22 cellular contexts compared by ENCODE assay signal in genomic region chr7:90830302-90830701, GRCh38.
DNase-seq lines count a peak whose midpoint lies in the region; ATAC-seq and TF ChIP-seq lines count a peak whose summit lies in the region.
"Had no signal": no experiment of that assay in that cellular context is flagged by ENCODE, and none has a peak within 500 bp of the region (broad histone marks: within the 10 kb centered on the region; RNA-seq: fewer than 3 reads in every experiment).

No MANE protein-coding gene starts in this region.

- H2BK15ac ChIP-seq in H9 (ENCODE audit: low read depth, low read length), result no peak overlapping the region

- no peak overlapping the region for H3K4ac ChIP-seq in H9 (ENCODE audit: low read depth, low read length)

- no peak overlapping the region for H3K14ac ChIP-seq in H9 (ENCODE audit: insufficient read depth, low read length)

- H3K27me3 ChIP-seq in H9 (ENCODE audit: insufficient read depth, low read length), result no peaks in the 10 kb centered on the region
- no peaks in the 10 kb centered on the region for H3K27me3 ChIP-seq in iPS DF 6.9 (ENCODE audit: control insufficient read depth, insufficient read depth, low read length)
- H3K27me3 ChIP-seq: BE2C, BLaER1 had no signal

- no peak overlapping the region for H2AK5ac ChIP-seq in H9 (ENCODE audit: insufficient read length, low read length)

- no peak overlapping the region for H3K4me3 ChIP-seq in iPS DF 6.9 (ENCODE audit: low read length)
- H3K4me3 ChIP-seq: BLaER1 had no signal

- no peak overlapping the region for H2BK20ac ChIP-seq in H9 (ENCODE audit: low read depth, low read length, poor library complexity, severe bottlenecking)

- H3K36me3 Mint-ChIP-seq in H9 (ENCODE audit: insufficient read depth in 1 of 3, low read depth in 3 of 3) (peaks cover 24 to 31% (median 25%) of the 10 kb centered on the region in 3 experiments), HFFc6 (ENCODE audit: low read depth) (peaks cover 41% of the 10 kb centered on the region), endothelial cell (ENCODE audit: low read depth, unreplicated experiment) (peaks cover 15% of the 10 kb centered on the region)
- H3K36me3 Mint-ChIP-seq: CD4-positive, alpha-beta memory T cell; CD4-positive, CD25-positive, alpha-beta regulatory T cell; CD8-positive, alpha-beta memory T cell had no signal

- no peak for ATAC-seq in Right ventricle myocardium inferior
- no peak for ATAC-seq in GM18861 (IDR thresholded peaks at IDR 0.05; ENCODE audit: unreplicated experiment)

- DNase-seq in H9 (peak; percentile 40), HFFc6 (no peak), endothelial cell (ENCODE audit: low spot score) (no peak), iPS DF 6.9 (ENCODE audit: low read depth, low spot score) (peak; percentile 16), DMS153 treated with DMSO at 0.1 percent for 48 hours (lab: John Stamatoyannopoulos, UW; ENCODE audit: unreplicated experiment) (no peak), Right ventricle myocardium inferior (ENCODE audit: missing footprints) (no peak)
- no peak for DNase-seq in activated CD4-positive, alpha-beta T cell treated with anti-CD3 and anti-CD28 coated beads for 4 hours
- DNase-seq: 8988T; ACHN; BE2C; C1 segment of cervical spinal cord; CD4-positive, alpha-beta memory T cell; CD4-positive, CD25-positive, alpha-beta regulatory T cell; CD8-positive, alpha-beta memory T cell; COR-L47; DMS 273 treated with DMSO at 0.1 percent for 48 hours; DMS153; DMS79 treated with DMSO at 0.1 percent for 48 hours; GF-D8 had no signal

- no peak overlapping the region for H3K27ac ChIP-seq in H9 (ENCODE audit: insufficient read length, low read depth, low read length)
- H3K27ac ChIP-seq in iPS DF 6.9 (ENCODE audit: low read length), result no peak overlapping the region
- H3K27ac ChIP-seq: BLaER1 had no signal

- no peak overlapping the region for H3K4me3 Mint-ChIP-seq in H9
- H3K4me3 Mint-ChIP-seq in HFFc6, result no peak overlapping the region
- H3K4me3 Mint-ChIP-seq in endothelial cell (ENCODE audit: unreplicated experiment), result peak overlapping the region; percentile 66
- H3K4me3 Mint-ChIP-seq: CD14-positive monocyte; CD4-positive, CD25-positive, alpha-beta regulatory T cell; CD8-positive, alpha-beta memory T cell had no signal

- H3K9me3 Mint-ChIP-seq in H9, result peaks cover 24 to 28% of the 10 kb centered on the region in 2 experiments
- H3K9me3 Mint-ChIP-seq in HFFc6, result peaks cover 29% of the 10 kb centered on the region
- H3K9me3 Mint-ChIP-seq in endothelial cell (ENCODE audit: unreplicated experiment), result peaks cover 4% of the 10 kb centered on the region

- TF ChIP-seq CTCF in H9 (conservative IDR thresholded peaks at IDR 0.05) (no peak), HFFc6 (IDR thresholded peaks at IDR 0.05) (0 out of 2 replicates have a peak, but pooled peaks have one; percentile 0), endothelial cell (IDR thresholded peaks at IDR 0.05; ENCODE audit: unreplicated experiment) (no peak)

- H2BK5ac ChIP-seq in H9 (ENCODE audit: insufficient read length, low read length), result no peak overlapping the region

- H3K27me3 Mint-ChIP-seq in H9 (ENCODE audit: low read depth) (no peaks in the 10 kb centered on the region), HFFc6 (ENCODE audit: insufficient read depth) (no peaks in the 10 kb centered on the region; the same call in 1 of the 2 replicates), endothelial cell (ENCODE audit: unreplicated experiment) (peaks cover 2% of the 10 kb centered on the region)
- H3K27me3 Mint-ChIP-seq: CD4-positive, alpha-beta memory T cell; CD4-positive, CD25-positive, alpha-beta regulatory T cell had no signal

- no peak overlapping the region for H3T11ph ChIP-seq in H9 (ENCODE audit: low read length)

- H4K20me1 ChIP-seq in H9 (ENCODE audit: control insufficient read depth, insufficient read depth, insufficient read length), result no peaks in the 10 kb centered on the region
- H4K20me1 ChIP-seq: BLaER1 had no signal

- H3K4me1 ChIP-seq in H9 (ENCODE audit: insufficient read depth, low read length) (no peaks in the 10 kb centered on the region), iPS DF 6.9 (ENCODE audit: control insufficient read depth, insufficient read depth, low read length) (no peaks in the 10 kb centered on the region)
- H3K4me1 ChIP-seq: BE2C, BLaER1 had no signal

- H3K4me1 Mint-ChIP-seq in H9, result peaks cover 13 to 25% of the 10 kb centered on the region in 2 experiments
- H3K4me1 Mint-ChIP-seq in HFFc6 (ENCODE audit: low read depth), result peaks cover 68% of the 10 kb centered on the region
- H3K4me1 Mint-ChIP-seq in endothelial cell (ENCODE audit: unreplicated experiment), result peaks cover 7% of the 10 kb centered on the region
- H3K4me1 Mint-ChIP-seq: CD14-positive monocyte; CD4-positive, alpha-beta memory T cell; CD4-positive, CD25-positive, alpha-beta regulatory T cell; CD8-positive, alpha-beta memory T cell had no signal

- no peaks in the 10 kb centered on the region for H3K36me3 ChIP-seq in iPS DF 6.9 (ENCODE audit: control insufficient read depth, insufficient read depth, low read length)
- H3K36me3 ChIP-seq: BE2C had no signal

- H3K9ac ChIP-seq in H9 (ENCODE audit: extremely low read depth, insufficient read length, low read length), result no peak overlapping the region
- H3K9ac ChIP-seq: BLaER1 had no signal

- no peak overlapping the region for H2BK120ac ChIP-seq in H9 (ENCODE audit: low read depth, low read length, poor library complexity, severe bottlenecking)

- H2AFZ ChIP-seq in H9 (ENCODE audit: low read length), result no peak overlapping the region

- no peak overlapping the region for H3K23ac ChIP-seq in H9 (ENCODE audit: insufficient read length, low read depth, low read length)

- H4K5ac ChIP-seq in H9 (ENCODE audit: insufficient read length, low read depth, low read length), result no peak overlapping the region

- intact Hi-C loops in Right ventricle myocardium inferior (cut with DNase I), result loop anchor here (10.0 kb wide), 1 partner anchor 376 kb away; no protein-coding TSS in a partner anchor

- H4K91ac ChIP-seq in H9 (ENCODE audit: insufficient read length, low read depth, low read length), result no peak overlapping the region

- H2BK12ac ChIP-seq in H9 (ENCODE audit: insufficient read length, low read depth, low read length), result no peak overlapping the region

- no peaks in the 10 kb centered on the region for H3K23me2 ChIP-seq in H9 (ENCODE audit: insufficient read length, low read depth, low read length, poor library complexity, severe bottlenecking)

- WGBS in H9 (ENCODE audit: extremely low coverage, insufficient read length, low lambda C conversion rate), result no CpG with 5 or more reads among the region's 3 CpGs
- no CpG with 5 or more reads among the region's 3 CpGs for WGBS in iPS DF 6.9 (ENCODE audit: insufficient coverage, insufficient read length)

- H3K9me3 ChIP-seq in H9 (ENCODE audit: control insufficient read depth, low read depth, low read length) (peaks cover 4% of the 10 kb centered on the region), iPS DF 6.9 (ENCODE audit: control insufficient read depth, insufficient read depth, low read length) (no peaks in the 10 kb centered on the region; the same call in 1 of the 2 replicates)
- H3K9me3 ChIP-seq: BE2C had no signal

- H3K18ac ChIP-seq in H9 (ENCODE audit: insufficient read length, low read depth, low read length), result no peak overlapping the region

- H4K8ac ChIP-seq in H9 (replicated peaks; ENCODE audit: insufficient read length, low read depth, low read length), result no peak overlapping the region

- no peak overlapping the region for H3K4me2 ChIP-seq in H9 (ENCODE audit: insufficient read depth, insufficient read length, low read length)
- H3K4me2 ChIP-seq: BLaER1 had no signal

- no peaks in the 10 kb centered on the region for H3K79me1 ChIP-seq in H9 (ENCODE audit: insufficient read depth, low read depth, low read length, poor library complexity, severe bottlenecking)

- no peaks in the 10 kb centered on the region for H3K79me2 ChIP-seq in H9 (ENCODE audit: insufficient read depth, low read length)

- H3K27ac Mint-ChIP-seq in H9 (no peak overlapping the region; a peak in 2 of 7 replicates), HFFc6 (no peak overlapping the region), endothelial cell (ENCODE audit: unreplicated experiment) (no peak overlapping the region)
- H3K27ac Mint-ChIP-seq: CD14-positive monocyte; CD4-positive, CD25-positive, alpha-beta regulatory T cell; CD8-positive, alpha-beta memory T cell had no signal

- no peak overlapping the region for H3K56ac ChIP-seq in H9 (ENCODE audit: insufficient read length, low read depth, low read length)

Comparison
In these comparisons a context has a peak if more than half of its experiments do, and no peak if none do; other contexts are left out.
1. DNase-seq: peak in H9 (single experiment) and iPS DF 6.9 (single experiment); none in HFFc6 (single experiment), endothelial cell (single experiment), activated CD4-positive, alpha-beta T cell treated with anti-CD3 and anti-CD28 coated beads for 4 hours (0 of 2), DMS153 treated with DMSO at 0.1 percent for 48 hours (single experiment) and Right ventricle myocardium inferior (single experiment).